8 cellular contexts compared by ENCODE assay signal in genomic region chr14:73612339-73613045, GRCh38.
DNase-seq lines count a peak whose midpoint lies in the region; ATAC-seq and TF ChIP-seq lines count a peak whose summit lies in the region.

Gene ACOT6 (plus strand): TSS chr14:73612517. CDS start chr14:73612572, 55 bp downstream.

- no peak for TF ChIP-seq CTCF in GM12864 (IDR thresholded peaks at IDR 0.05; ENCODE audit: low read depth, low read length, missing control alignments)
- TF ChIP-seq CTCF in choroid plexus epithelial cell (conservative IDR thresholded peaks at IDR 0.05; ENCODE audit: low read depth, low read length): no peak

- no peaks in the 10 kb centered on the region for H3K27me3 ChIP-seq in layer of hippocampus (ENCODE audit: control insufficient read depth, insufficient read depth, low read length)

- peak within 1 kb of the TSS; percentile 53 for H3K4me3 ChIP-seq in GM12864 (ENCODE audit: low read depth, low read length)
- H3K4me3 ChIP-seq in choroid plexus epithelial cell (ENCODE audit: low read depth, low read length): peak within 1 kb of the TSS; percentile 68

- peak; percentile 71 for ATAC-seq in HG02571 (IDR thresholded peaks at IDR 0.05; ENCODE audit: unreplicated experiment)

- H3K27ac ChIP-seq in layer of hippocampus (ENCODE audit: low read depth, low read length): peak within 1 kb of the TSS; percentile 62

- DNase-seq in GM12864 (ENCODE audit: low read depth) (no peak), NCI-H2227 (lab: John Stamatoyannopoulos, UW; ENCODE audit: unreplicated experiment) (peak; percentile 83), choroid plexus epithelial cell (ENCODE audit: low read depth) (peak; percentile 72), cortex of kidney (lab: John Stamatoyannopoulos, UW) (no peak)
- peak; percentile 18 to 62 for DNase-seq in activated CD4-positive, alpha-beta T cell treated with anti-CD3 and anti-CD28 coated beads for 24 hours (ENCODE audit: low read depth in 2 of 2)
- peak; percentile 11 to 29 for DNase-seq in stimulated activated CD4-positive, alpha-beta T cell treated with anti-CD3 and anti-CD28 coated beads, Interleukin-1b, Interleukin-23, amount 100 ng/mL, for 1 hour (ENCODE audit: low read depth in 2 of 2)

Comparison
In these comparisons a context has a peak if more than half of its experiments do, and no peak if none do; other contexts are left out.
1. DNase-seq: peak in NCI-H2227 (single experiment), activated CD4-positive, alpha-beta T cell treated with anti-CD3 and anti-CD28 coated beads for 24 hours (2 of 2), choroid plexus epithelial cell (single experiment) and stimulated activated CD4-positive, alpha-beta T cell treated with anti-CD3 and anti-CD28 coated beads, Interleukin-1b, Interleukin-23, amount 100 ng/mL, for 1 hour (2 of 2); none in GM12864 (single experiment) and cortex of kidney (single experiment).